In the genomic region with DNA sequence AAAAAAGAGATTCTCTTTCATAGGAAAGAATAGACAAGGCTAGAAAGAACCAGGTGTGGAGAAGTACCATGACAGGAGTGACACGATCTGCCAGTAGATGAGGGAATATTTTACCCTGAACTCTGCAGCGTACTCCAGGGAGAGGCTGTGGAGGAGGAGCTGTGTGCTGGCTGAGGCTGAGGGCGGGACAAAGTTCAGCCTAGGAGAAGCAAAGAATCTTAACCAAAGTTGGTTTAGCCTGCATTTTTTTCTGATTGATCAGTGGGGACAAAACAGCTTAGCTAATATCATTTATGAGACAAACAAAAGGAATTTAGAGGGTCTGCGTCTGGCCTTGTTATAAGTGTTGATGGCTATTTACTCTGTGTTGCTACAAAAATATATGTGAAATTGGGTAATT, we compare ENCODE assay signal across 1 cellular context.
TF ChIP-seq lines count a peak whose summit lies in the region.

No MANE protein-coding gene starts in this region.

TF ChIP-seq in SK-N-SH treated with all-trans-retinoic acid at 6 μM for 48 hours, 23 proteins besides CTCF, POLR2A, EP300 and RAD21 (continued from another document):
- TF ChIP-seq, protein P1, sequence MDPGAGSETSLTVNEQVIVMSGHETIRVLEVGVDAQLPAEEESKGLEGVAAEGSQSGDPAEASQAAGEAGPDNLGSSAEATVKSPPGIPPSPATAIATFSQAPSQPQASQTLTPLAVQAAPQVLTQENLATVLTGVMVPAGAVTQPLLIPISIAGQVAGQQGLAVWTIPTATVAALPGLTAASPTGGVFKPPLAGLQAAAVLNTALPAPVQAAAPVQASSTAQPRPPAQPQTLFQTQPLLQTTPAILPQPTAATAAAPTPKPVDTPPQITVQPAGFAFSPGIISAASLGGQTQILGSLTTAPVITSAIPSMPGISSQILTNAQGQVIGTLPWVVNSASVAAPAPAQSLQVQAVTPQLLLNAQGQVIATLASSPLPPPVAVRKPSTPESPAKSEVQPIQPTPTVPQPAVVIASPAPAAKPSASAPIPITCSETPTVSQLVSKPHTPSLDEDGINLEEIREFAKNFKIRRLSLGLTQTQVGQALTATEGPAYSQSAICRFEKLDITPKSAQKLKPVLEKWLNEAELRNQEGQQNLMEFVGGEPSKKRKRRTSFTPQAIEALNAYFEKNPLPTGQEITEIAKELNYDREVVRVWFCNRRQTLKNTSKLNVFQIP (CRISPR knock-in tag; IDR thresholded peaks at IDR 0.05; ENCODE audit: borderline replicate concordance, low read depth): no peak
